ENCODE assay signal across 11 cellular contexts in the genomic region with DNA sequence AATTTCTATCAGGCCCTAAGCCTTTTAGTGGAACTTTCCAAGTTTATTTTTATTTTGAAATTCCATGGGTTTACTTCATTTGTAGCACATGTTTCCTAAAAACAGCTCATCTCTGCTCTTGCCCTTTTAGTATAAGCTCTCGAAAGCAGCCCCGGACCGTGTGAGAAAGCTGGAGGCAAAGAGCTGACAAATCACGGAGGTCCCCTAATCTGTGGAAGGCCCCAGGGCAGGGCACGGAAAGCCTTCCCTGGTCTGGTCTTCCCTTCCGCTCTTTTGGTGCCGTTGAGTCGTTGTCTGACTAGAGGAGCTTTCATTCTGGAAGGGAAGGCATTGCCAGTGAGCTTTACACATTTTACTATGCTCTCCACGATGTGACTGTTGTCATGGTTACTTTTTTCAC.
DNase-seq lines count a peak whose midpoint lies in the region; ATAC-seq and TF ChIP-seq lines count a peak whose summit lies in the region.
"Had no signal": no experiment of that assay in that cellular context is flagged by ENCODE, and none has a peak within 500 bp of the region (broad histone marks: within the 10 kb centered on the region; RNA-seq: fewer than 3 reads in every experiment).

No MANE protein-coding gene starts in this region.

- ATAC-seq in Panc1: peak; percentile 15; the same call in 1 of the 2 replicates

- CTCF ChIA-PET in Panc1 (lab: Charles Lee): interaction anchor here (0.6 to 1.0 kb wide), 2 partner anchors 15 to 116 kb away, joined by 3 to 4 read pairs; no protein-coding TSS in a partner anchor

- no peaks in the 10 kb centered on the region for H3K36me3 ChIP-seq in Panc1 (ENCODE audit: control insufficient read depth, insufficient read depth, low read length)

- no peaks in the 10 kb centered on the region for H3K36me3 Mint-ChIP-seq in osteocyte (ENCODE audit: unreplicated experiment)

- H3K4me1 Mint-ChIP-seq in osteocyte (ENCODE audit: unreplicated experiment): peaks cover 8% of the 10 kb centered on the region

- TF ChIP-seq CTCF in Panc1 (IDR thresholded peaks at IDR 0.05) (no peak), fibroblast of pulmonary artery (IDR thresholded peaks at IDR 0.05; ENCODE audit: low read length, missing control alignments) (no peak), osteocyte (IDR thresholded peaks at IDR 0.05) (no peak)

- H3K4me3 Mint-ChIP-seq in osteocyte (ENCODE audit: unreplicated experiment): peak overlapping the region; percentile 74

- H3K9me3 Mint-ChIP-seq in osteocyte (ENCODE audit: unreplicated experiment): peaks cover under 1% of the 10 kb centered on the region

- in situ Hi-C loops in Panc1 (cut with HindIII; ENCODE audit: low pct_unique_long_range_greater_than_20kb, low sequenced_read_pairs): no loop called here

- POLR2A ChIA-PET in Panc1 (lab: Charles Lee): no interaction called here

- peak overlapping the region in 1 of 2 experiments; percentile 46; a peak in 2 of 4 replicates for H3K4me3 ChIP-seq in Panc1 (ENCODE audit: low read depth in 2 of 2, low read length in 2 of 2)
- peak overlapping the region; percentile 53 for H3K4me3 ChIP-seq in fibroblast of pulmonary artery (replicated peaks; ENCODE audit: low read depth, low read length)

- BruUV-seq in Panc1 (replicated peaks; lab: Mats Ljungman, UMichigan): no TSS peak

- no peak overlapping the region for H3K27ac ChIP-seq in Panc1 (ENCODE audit: low read length)
- H3K27ac ChIP-seq: VCaP had no signal

- no peak overlapping the region for H3K27ac Mint-ChIP-seq in osteocyte (ENCODE audit: unreplicated experiment)

- DNase-seq in AG08395 (ENCODE audit: low spot score) (peak; percentile 27), Panc1 (ENCODE audit: low read depth, low spot score) (no peak), fibroblast of pulmonary artery (ENCODE audit: low read depth) (no peak), osteocyte (ENCODE audit: extremely low spot score, unreplicated experiment) (no peak), NCI-H345 treated with DMSO at 0.1 percent for 48 hours (lab: John Stamatoyannopoulos, UW; ENCODE audit: unreplicated experiment) (no peak), foreskin melanocyte (no peak), middle frontal gyrus (ENCODE audit: extremely low spot score, low spot score) (no peak), mesenteric fat pad (ENCODE audit: low spot score) (no peak)
- DNase-seq: activated gamma-delta T cell, NCI-H1694 treated with DMSO at 0.1 percent for 48 hours had no signal

- peaks cover 13% of the 10 kb centered on the region for H3K27me3 ChIP-seq in Panc1 (ENCODE audit: control insufficient read depth, insufficient read depth, low read length)

- intact Hi-C loops in Panc1 (cut with micrococcal nuclease; ENCODE audit: unreplicated experiment): no loop called here

- peaks cover 27% of the 10 kb centered on the region for H3K27me3 Mint-ChIP-seq in osteocyte (ENCODE audit: unreplicated experiment)

- H3K4me1 ChIP-seq in Panc1 (ENCODE audit: control insufficient read depth, insufficient read depth, low read length): no peaks in the 10 kb centered on the region

- no peaks in the 10 kb centered on the region for H3K9me3 ChIP-seq in Panc1 (ENCODE audit: control insufficient read depth, insufficient read depth, low read depth, low read length)
